19 cellular contexts compared by ENCODE assay signal in the genomic region with DNA sequence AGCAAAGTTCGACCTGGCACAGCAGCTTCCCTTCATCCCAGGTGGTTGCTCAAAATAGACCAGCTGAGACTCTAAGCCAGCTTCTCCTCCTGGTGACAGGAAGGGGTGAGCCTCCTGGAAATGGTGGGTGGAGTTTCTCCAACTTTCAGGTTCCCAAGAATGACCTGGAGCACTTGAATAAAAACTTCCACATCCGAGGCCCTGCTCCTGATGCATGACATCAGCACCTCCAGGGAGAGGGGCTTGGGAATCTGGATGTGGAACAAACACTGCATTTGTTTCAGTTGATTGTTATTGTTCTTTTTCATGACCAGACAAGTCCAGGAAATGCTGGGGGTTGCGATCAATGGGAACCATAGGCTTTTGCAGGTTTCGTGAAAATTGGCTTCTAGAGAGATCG. TPM values are rescaled to one million over a fixed set of nuclear protein-coding genes. Genes with fewer than 3 reads are reported as not detected.
DNase-seq lines count a peak whose midpoint lies in the region; ATAC-seq and TF ChIP-seq lines count a peak whose summit lies in the region.
"Had no signal": no experiment of that assay in that cellular context is flagged by ENCODE, and none has a peak within 500 bp of the region (broad histone marks: within the 10 kb centered on the region; RNA-seq: fewer than 3 reads in every experiment).

No MANE protein-coding gene starts in this region.

- TF ChIP-seq CTCF in MM.1S (IDR thresholded peaks at IDR 0.05; ENCODE audit: low read length) (no peak), mammary epithelial cell (conservative IDR thresholded peaks at IDR 0.05 in 1 of 2, IDR thresholded peaks at IDR 0.05 in 1 of 2; ENCODE audit: extremely low read depth in 1 of 2, insufficient read depth in 1 of 2, low read depth in 1 of 2, low read length in 2 of 2) (no peak), WERI-Rb-1 (IDR thresholded peaks at IDR 0.05; ENCODE audit: low read depth, low read length) (no peak), adrenal gland (IDR thresholded peaks at IDR 0.05) (no peak)

- peaks cover 51% of the 10 kb centered on the region for H3F3A ChIP-seq in MM.1S (ENCODE audit: insufficient read depth, low read length)

- no peaks in the 10 kb centered on the region for H3K36me3 ChIP-seq in BLaER1 treated with 17β-estradiol and CSF1 and Interleukin-3, amounts not matched to agents 10 nM and 100 nM
- H3K36me3 ChIP-seq in MM.1S (replicated peaks; ENCODE audit: insufficient read depth, low read length) (no peaks in the 10 kb centered on the region), mammary epithelial cell (ENCODE audit: insufficient read depth, low read length) (no peaks in the 10 kb centered on the region), WERI-Rb-1 (no peaks in the 10 kb centered on the region), adrenal gland (replicated peaks in 1 of 2) (no peaks in the 10 kb centered on the region)

- WGBS in mammary epithelial cell (ENCODE audit: low coverage, missing lambda C conversion rate): 9% methylated on average over 4 of the region's 5 CpGs
- WGBS in adrenal gland, 4 donors: 82 to 91% (median 83%) methylated on average over 5 of the region's 5 CpGs

- 0 out of 22 replicates have a peak overlapping the region, but pooled peaks of 1 of the 11 experiments have one; percentile 4 for H3K27ac ChIP-seq in BLaER1 treated with 17β-estradiol and CSF1 and Interleukin-3, amounts not matched to agents 10 nM and 100 nM
- peak overlapping the region; percentile 95; the same call in 1 of the 2 replicates for H3K27ac ChIP-seq in MM.1S (ENCODE audit: low read length)
- peak overlapping the region; percentile 65 for H3K27ac ChIP-seq in mammary epithelial cell (ENCODE audit: insufficient read depth, low read depth, low read length)
- no peak overlapping the region for H3K27ac ChIP-seq in WERI-Rb-1
- peak overlapping the region in 1 of 5 donors; percentile 90 for H3K27ac ChIP-seq in adrenal gland

- H3K4me3 Mint-ChIP-seq in naive B cell: peak overlapping the region in 1 of 8 donors; percentile 29
- H3K4me3 Mint-ChIP-seq: GM23338, natural killer cell had no signal

- H3K9me2 ChIP-seq in MM.1S (replicated peaks; ENCODE audit: insufficient read depth, low read length): no peaks in the 10 kb centered on the region

- H3K79me2 ChIP-seq in MM.1S (ENCODE audit: low read length): peaks cover 86% of the 10 kb centered on the region
- H3K79me2 ChIP-seq in mammary epithelial cell (ENCODE audit: insufficient read depth, low read length): peaks cover 80% of the 10 kb centered on the region

- peaks cover 5 to 18% (median 10%) of the 10 kb centered on the region in 11 experiments; a peak in 16 of 22 replicates for H3K9me3 ChIP-seq in BLaER1 treated with 17β-estradiol and CSF1 and Interleukin-3, amounts not matched to agents 10 nM and 100 nM (replicated peaks in 1 of 11)
- H3K9me3 ChIP-seq in MM.1S (replicated peaks; ENCODE audit: insufficient read depth, low read length): no peaks in the 10 kb centered on the region
- no peaks in the 10 kb centered on the region for H3K9me3 ChIP-seq in mammary epithelial cell (replicated peaks; ENCODE audit: insufficient read depth, low read length)
- H3K9me3 ChIP-seq in WERI-Rb-1 (ENCODE audit: severe bottlenecking): no peaks in the 10 kb centered on the region
- no peaks in the 10 kb centered on the region for H3K9me3 ChIP-seq in adrenal gland (replicated peaks in 1 of 3)

- BruUV-seq in mammary epithelial cell (replicated peaks; lab: Mats Ljungman, UMichigan): no TSS peak

- H3K4me3 ChIP-seq in BLaER1 treated with 17β-estradiol and CSF1 and Interleukin-3, amounts not matched to agents 10 nM and 100 nM: no peak overlapping the region
- no peak overlapping the region for H3K4me3 ChIP-seq in MM.1S (ENCODE audit: low read length)
- no peak overlapping the region for H3K4me3 ChIP-seq in mammary epithelial cell (replicated peaks in 1 of 3; ENCODE audit: insufficient read depth in 1 of 3, low read depth in 2 of 3, low read length in 3 of 3)
- H3K4me3 ChIP-seq in WERI-Rb-1 (ENCODE audit: low read depth, low read length): no peak overlapping the region
- H3K4me3 ChIP-seq in adrenal gland: no peak overlapping the region
- H3K4me3 ChIP-seq: GM23338 had no signal

- H3K4me1 ChIP-seq in BLaER1 treated with 17β-estradiol and CSF1 and Interleukin-3, amounts not matched to agents 10 nM and 100 nM: peaks cover 25 to 57% (median 39%) of the 10 kb centered on the region in 10 experiments
- H3K4me1 ChIP-seq in MM.1S (ENCODE audit: low read length) (peaks cover 55% of the 10 kb centered on the region), mammary epithelial cell (ENCODE audit: insufficient read depth, low read length) (peaks cover 39% of the 10 kb centered on the region), adrenal gland (replicated peaks in 1 of 2) (peaks cover 27 to 28% of the 10 kb centered on the region in 2 donors)

- intact Hi-C loops in mammary epithelial cell (cut with micrococcal nuclease) (no loop called here), adrenal gland (cut with DNase I) (no loop called here)

- DNase-seq in MM.1S: no peak
- DNase-seq in mammary epithelial cell: peak; percentile 71
- no peak for DNase-seq in naive B cell
- no peak for DNase-seq in WERI-Rb-1
- DNase-seq in adrenal gland: no peak
- DNase-seq in NCI-H2227 (lab: John Stamatoyannopoulos, UW; ENCODE audit: unreplicated experiment): no peak
- DNase-seq: activated CD8-positive, alpha-beta memory T cell treated with anti-CD3 and anti-CD28 coated beads for 24 hours; amniotic stem cell; erythroblast; natural killer cell; NCI-H526; right cardiac atrium; stimulated activated CD4-positive, alpha-beta T cell treated with anti-CD3 and anti-CD28 coated beads, Interleukin-4, amount 100 ng/mL, for 1 hour; SW 1271 had no signal

- TF ChIP-seq POLR2A in adrenal gland (IDR thresholded peaks at IDR 0.05): no peak

- H4K20me1 ChIP-seq in BLaER1 treated with 17β-estradiol and CSF1 and Interleukin-3, amounts not matched to agents 10 nM and 100 nM: no peaks in the 10 kb centered on the region
- H4K20me1 ChIP-seq in MM.1S (ENCODE audit: insufficient read depth, low read length): no peaks in the 10 kb centered on the region
- H4K20me1 ChIP-seq in mammary epithelial cell (ENCODE audit: insufficient read depth, low read length): no peaks in the 10 kb centered on the region

- in situ Hi-C loops in mammary epithelial cell (cut with MboI; ENCODE audit: low sequenced_read_pairs in 2 of 2): no loop called here

- H3K27me3 ChIP-seq in BLaER1 treated with 17β-estradiol and CSF1 and Interleukin-3, amounts not matched to agents 10 nM and 100 nM: no peaks in the 10 kb centered on the region
- H3K27me3 ChIP-seq in MM.1S (replicated peaks; ENCODE audit: insufficient read depth, low read length): no peaks in the 10 kb centered on the region
- H3K27me3 ChIP-seq in mammary epithelial cell (ENCODE audit: insufficient read depth, low read length): no peaks in the 10 kb centered on the region
- no peaks in the 10 kb centered on the region for H3K27me3 ChIP-seq in WERI-Rb-1 (ENCODE audit: insufficient read depth, low read depth, severe bottlenecking)
- H3K27me3 ChIP-seq in adrenal gland: no peaks in the 10 kb centered on the region

- CTCF ChIA-PET in mammary epithelial cell (lab: Charles Lee; ENCODE audit: low non-redundant PET): no interaction called here

- dilution Hi-C loops in mammary epithelial cell (cut with HindIII; ENCODE audit: low sequenced_read_pairs): no loop called here

- peaks cover 2 to 11% (median 5%) of the 10 kb centered on the region in 7 donors for H3K9me3 Mint-ChIP-seq in naive B cell
- H3K9me3 Mint-ChIP-seq: natural killer cell had no signal

- peak overlapping the region in 4 of 6 donors; percentile 29 to 94 (median 61) for H3K27ac Mint-ChIP-seq in naive B cell
- H3K27ac Mint-ChIP-seq: activated T-helper 2 cell treated with anti-CD3 and anti-CD28 coated beads, Interferon-gamma antibody, Interleukin-2, Interleukin-4, amounts not matched to agents 10 μg/mL and 5 μg/mL and 100 μg/mL, durations not matched to agents 14 hours and 24 hours and 36 hours; GM23338; natural killer cell had no signal

- H3K27me3 Mint-ChIP-seq in naive B cell: no peaks in the 10 kb centered on the region

- peak overlapping the region; percentile 44 to 81 (median 70) for H3K4me2 ChIP-seq in BLaER1 treated with 17β-estradiol and CSF1 and Interleukin-3, amounts not matched to agents 10 nM and 100 nM
- H3K4me2 ChIP-seq in MM.1S (ENCODE audit: low read depth, low read length): peak overlapping the region; percentile 37
- H3K4me2 ChIP-seq in mammary epithelial cell (ENCODE audit: insufficient read depth, low read depth, low read length): peak overlapping the region; percentile 59
- H3K4me2 ChIP-seq: GM23338 had no signal

- H3K9ac ChIP-seq in BLaER1 treated with 17β-estradiol and CSF1 and Interleukin-3, amounts not matched to agents 10 nM and 100 nM: no peak overlapping the region
- H3K9ac ChIP-seq in MM.1S (ENCODE audit: low read length): 0 out of 2 replicates have a peak overlapping the region, but pooled peaks have one; percentile 4
- H3K9ac ChIP-seq in mammary epithelial cell (ENCODE audit: insufficient read depth, low read length): no peak overlapping the region

- no peak overlapping the region for H2AFZ ChIP-seq in MM.1S (ENCODE audit: low read length)
- H2AFZ ChIP-seq in mammary epithelial cell (ENCODE audit: low read depth, low read length): peak overlapping the region; percentile 52
- H2AFZ ChIP-seq: GM23338 had no signal

- peaks cover 45 to 52% (median 45%) of the 10 kb centered on the region in 3 donors for H3K4me1 Mint-ChIP-seq in naive B cell
- H3K4me1 Mint-ChIP-seq: natural killer cell had no signal

- peaks cover 0 to 11% of the 10 kb centered on the region in 2 donors for H3K36me3 Mint-ChIP-seq in naive B cell
- H3K36me3 Mint-ChIP-seq: natural killer cell had no signal

- ATAC-seq in naive B cell (ENCODE audit: low read depth in 2 of 2) (no peak), GM21447 (IDR thresholded peaks at IDR 0.05; ENCODE audit: unreplicated experiment) (no peak)
- ATAC-seq: GM23338, natural killer cell, Panc1, right cardiac atrium had no signal

RNA-seq across cellular contexts. Expression of a gene that starts 19.4 kb away (rescaled TPM):
- total RNA-seq in mammary epithelial cell: 10 to 100 TPM; 83.9 to 87.0 TPM
- polyA plus RNA-seq in mammary epithelial cell: 72.9 TPM
- polyA minus RNA-seq in mammary epithelial cell: 59.8 TPM
- polyA plus RNA-seq in naive B cell (ENCODE audit: low read depth in 6 of 6): 10 to 100 TPM; 13.4 to 38.8 (median 20.0) TPM
- total RNA-seq in adrenal gland: 10 to 100 TPM in 5 of 8 donors, 1 to 10 TPM in 3; 2.5 to 41.0 (median 11.5) TPM
- 10 to 100 TPM in 1 of 3 donors, 1 to 10 TPM in 2; 3.0 to 13.4 (median 3.4) TPM for polyA plus RNA-seq in adrenal gland
